ENCODE assay signal across 14 cellular contexts in the genomic region with DNA sequence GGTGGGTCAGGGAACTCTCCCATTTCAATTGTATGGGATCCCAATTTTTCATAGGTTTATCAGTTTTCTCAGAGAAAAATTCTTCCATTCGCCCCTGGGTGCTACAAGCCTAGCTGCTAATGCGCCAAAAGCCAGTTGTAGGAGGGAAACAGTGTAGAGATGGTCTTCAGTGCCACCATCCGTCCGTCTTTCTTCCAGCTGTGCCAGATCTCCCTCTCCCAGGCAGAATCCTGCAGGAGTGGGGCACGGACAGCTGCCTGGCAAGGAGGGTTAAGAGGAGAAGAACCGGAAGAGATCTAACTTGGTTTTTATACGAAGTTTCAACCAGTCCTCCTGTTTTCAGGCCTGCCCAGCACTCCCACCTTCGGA. TPM values are rescaled to one million over a fixed set of nuclear protein-coding genes. Genes with fewer than 3 reads are reported as not detected.
DNase-seq lines count a peak whose midpoint lies in the region; ATAC-seq and TF ChIP-seq lines count a peak whose summit lies in the region.
"Had no signal": no experiment of that assay in that cellular context is flagged by ENCODE, and none has a peak within 500 bp of the region (broad histone marks: within the 10 kb centered on the region; RNA-seq: fewer than 3 reads in every experiment).

No MANE protein-coding gene starts in this region.

- peak; percentile 37 for DNase-seq in DMS153 treated with DMSO at 0.1 percent for 48 hours (lab: John Stamatoyannopoulos, UW; ENCODE audit: unreplicated experiment)
- DNase-seq in DMS153 (lab: John Stamatoyannopoulos, UW) = no peak
- peak; percentile 93 for DNase-seq in globus pallidus (ENCODE audit: low spot score)
- no peak for DNase-seq in sciatic nerve (ENCODE audit: low spot score)
- no peak for DNase-seq in CD1c-positive myeloid dendritic cell (ENCODE audit: extremely low spot score)
- DNase-seq in NCI-H345 treated with DMSO at 0.1 percent for 48 hours (lab: John Stamatoyannopoulos, UW; ENCODE audit: unreplicated experiment) = no peak
- DNase-seq: 8988T, Kasumi-1, NCI-H774, T-helper 17 cell, transverse colon had no signal

- no peak overlapping the region for H3K9ac ChIP-seq in OCI-LY3 (ENCODE audit: low read length)

- intact Hi-C loops in sciatic nerve (cut with DNase I) = no loop called here

- peaks cover 43% of the 10 kb centered on the region for H3K27me3 ChIP-seq in OCI-LY3 (ENCODE audit: low read depth, low read length)
- H3K27me3 ChIP-seq: transverse colon had no signal

- peak; percentile 50 for TF ChIP-seq CTCF in OCI-LY3 (IDR thresholded peaks at IDR 0.05; ENCODE audit: low read depth, low read length)

- H4K20me1 ChIP-seq in OCI-LY3 (ENCODE audit: insufficient read depth, low read length) = 0 out of 2 replicates have a peak, but pooled peaks cover 3% of the 10 kb centered on the region

- peak overlapping the region; percentile 65 for H3K4me3 ChIP-seq in OCI-LY3 (ENCODE audit: low read length)
- H3K4me3 ChIP-seq: HAP-1, transverse colon had no signal

- H3K27ac ChIP-seq in OCI-LY3 (ENCODE audit: low read length) = no peak overlapping the region
- H3K27ac ChIP-seq: transverse colon had no signal

- peak overlapping the region; percentile 91 for H3K4me2 ChIP-seq in OCI-LY3 (ENCODE audit: low read length)

- H3K36me3 ChIP-seq in OCI-LY3 (replicated peaks; ENCODE audit: low read depth, low read length) = no peaks in the 10 kb centered on the region
- H3K36me3 ChIP-seq: HAP-1, transverse colon had no signal

- no peaks in the 10 kb centered on the region for H3K79me2 ChIP-seq in OCI-LY3 (ENCODE audit: low read length)

- ATAC-seq in sciatic nerve = peak; percentile 93
- ATAC-seq in HG03521 (IDR thresholded peaks at IDR 0.05; ENCODE audit: unreplicated experiment) = no peak
- ATAC-seq: T-helper 17 cell had no signal

- H2AFZ ChIP-seq in OCI-LY3 (ENCODE audit: low read depth, low read length) = no peak overlapping the region

- H3K9me3 ChIP-seq in OCI-LY3 (ENCODE audit: insufficient read depth, low read length) = no peaks in the 10 kb centered on the region
- H3K9me3 ChIP-seq: HAP-1, transverse colon had no signal

- peaks cover 9% of the 10 kb centered on the region; the same call in 1 of the 2 replicates for H3K4me1 ChIP-seq in OCI-LY3 (ENCODE audit: low read length)

RNA-seq across cellular contexts. Expression of gene FUT8, which starts 38.9 kb away (rescaled TPM):
- total RNA-seq in sciatic nerve = 149 TPM

Comparison
In these comparisons a context has a peak if more than half of its experiments do, and no peak if none do; other contexts are left out.
1. DNase-seq: peak in DMS153 treated with DMSO at 0.1 percent for 48 hours (single experiment) and globus pallidus (single experiment); none in DMS153 (single experiment), sciatic nerve (single experiment), CD1c-positive myeloid dendritic cell (single experiment) and NCI-H345 treated with DMSO at 0.1 percent for 48 hours (single experiment).